1 cellular context compared by ENCODE assay signal in the genomic region with DNA sequence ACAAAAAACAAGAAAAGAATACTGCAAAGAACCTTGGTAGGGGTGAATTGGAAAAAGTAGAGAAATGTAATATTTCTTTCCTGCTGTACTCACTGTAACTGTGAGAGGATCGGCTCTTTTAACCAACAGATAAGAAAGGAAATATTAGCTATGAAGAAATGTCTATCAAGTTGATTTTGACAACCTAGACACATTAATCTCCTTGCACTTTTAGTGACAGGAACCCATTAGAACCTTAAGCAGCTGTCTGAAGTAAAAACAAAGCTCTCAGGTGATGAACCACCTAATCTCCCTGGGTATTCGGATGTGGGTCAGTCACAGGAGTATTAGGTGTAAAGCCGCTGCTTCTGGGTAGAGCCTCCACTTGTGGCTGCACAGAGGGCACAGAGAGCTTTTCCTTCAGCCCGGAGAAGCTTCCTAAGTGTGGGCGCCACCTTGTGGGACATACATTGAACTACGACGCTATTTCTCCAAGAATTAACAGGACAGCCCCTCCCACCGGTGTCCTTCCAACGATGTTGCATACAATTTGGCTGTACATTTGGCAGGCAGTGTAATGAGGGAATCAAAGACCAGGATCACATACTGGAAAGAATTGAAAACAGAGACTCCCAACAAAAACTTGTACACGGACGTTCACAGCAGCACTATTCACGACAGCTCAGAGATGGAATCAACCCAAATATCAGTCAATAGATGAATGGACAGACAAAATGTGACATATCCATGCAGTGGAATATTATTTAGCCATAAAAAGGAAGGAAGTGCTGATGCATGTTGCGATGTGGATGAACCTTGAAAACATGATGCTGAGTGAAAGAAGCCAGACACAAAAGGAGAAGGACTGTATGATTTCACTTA.
TF ChIP-seq lines count a peak whose summit lies in the region.

No MANE protein-coding gene starts in this region.

TF ChIP-seq in HepG2, 621 proteins besides CTCF, POLR2A, EP300 and RAD21 (continued from another document and continues in another):
- TF ChIP-seq, protein P1, sequence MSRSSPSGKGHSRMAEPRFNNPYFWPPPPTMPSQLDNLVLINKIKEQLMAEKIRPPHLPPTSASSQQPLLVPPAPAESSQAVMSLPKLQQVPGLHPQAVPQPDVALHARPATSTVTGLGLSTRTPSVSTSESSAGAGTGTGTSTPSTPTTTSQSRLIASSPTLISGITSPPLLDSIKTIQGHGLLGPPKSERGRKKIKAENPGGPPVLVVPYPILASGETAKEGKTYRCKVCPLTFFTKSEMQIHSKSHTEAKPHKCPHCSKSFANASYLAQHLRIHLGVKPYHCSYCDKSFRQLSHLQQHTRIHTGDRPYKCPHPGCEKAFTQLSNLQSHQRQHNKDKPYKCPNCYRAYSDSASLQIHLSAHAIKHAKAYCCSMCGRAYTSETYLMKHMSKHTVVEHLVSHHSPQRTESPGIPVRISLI (CRISPR knock-in tag; IDR thresholded peaks at IDR 0.05; ENCODE audit: borderline replicate concordance) = no peak
- TF ChIP-seq NR2F6 (IDR thresholded peaks at IDR 0.05) (no peak), NR2F6 (CRISPR knock-in tag; IDR thresholded peaks at IDR 0.05) (peak; percentile 44; the same call in 1 of the 2 replicates), JUN (CRISPR knock-in tag; IDR thresholded peaks at IDR 0.05) (no peak), MEIS2 (CRISPR knock-in tag; IDR thresholded peaks at IDR 0.05) (0 out of 2 replicates have a peak, but pooled peaks have one; percentile 0), HOXA5 (CRISPR knock-in tag; IDR thresholded peaks at IDR 0.05) (no peak), RFX3 (CRISPR knock-in tag; IDR thresholded peaks at IDR 0.05) (no peak), PHF8 (CRISPR knock-in tag; IDR thresholded peaks at IDR 0.05) (no peak), ZNF282 (IDR thresholded peaks at IDR 0.05; ENCODE audit: partially characterized antibody) (no peak), YEATS4 (CRISPR knock-in tag; IDR thresholded peaks at IDR 0.05; ENCODE audit: borderline replicate concordance) (no peak), HDAC2 (CRISPR knock-in tag; IDR thresholded peaks at IDR 0.05) (0 out of 2 replicates have a peak, but pooled peaks have one; percentile 20), NFKBIZ (CRISPR knock-in tag; IDR thresholded peaks at IDR 0.05) (no peak), ZNF878 (CRISPR knock-in tag; IDR thresholded peaks at IDR 0.05) (no peak), NRL (CRISPR knock-in tag; IDR thresholded peaks at IDR 0.05; ENCODE audit: borderline replicate concordance) (no peak), ZNF224 (CRISPR knock-in tag; IDR thresholded peaks at IDR 0.05) (no peak), ZC3H4 (CRISPR knock-in tag; IDR thresholded peaks at IDR 0.05; ENCODE audit: borderline replicate concordance) (no peak), ZNF883 (CRISPR knock-in tag; IDR thresholded peaks at IDR 0.05; ENCODE audit: not compliant biosample characterization) (no peak), RBAK (CRISPR knock-in tag; IDR thresholded peaks at IDR 0.05) (no peak), SALL1 (CRISPR knock-in tag; IDR thresholded peaks at IDR 0.05) (peak; percentile 41), ZNF563 (CRISPR knock-in tag; IDR thresholded peaks at IDR 0.05) (no peak), ZNF761 (CRISPR knock-in tag; conservative IDR thresholded peaks at IDR 0.05) (no peak), SETDB1 (CRISPR knock-in tag; IDR thresholded peaks at IDR 0.05; ENCODE audit: borderline replicate concordance) (no peak), KLF11 (CRISPR knock-in tag; IDR thresholded peaks at IDR 0.05) (no peak), PPARG (CRISPR knock-in tag; conservative IDR thresholded peaks at IDR 0.05) (0 out of 2 replicates have a peak, but pooled peaks have one; percentile 36)
- TF ChIP-seq, protein P2, sequence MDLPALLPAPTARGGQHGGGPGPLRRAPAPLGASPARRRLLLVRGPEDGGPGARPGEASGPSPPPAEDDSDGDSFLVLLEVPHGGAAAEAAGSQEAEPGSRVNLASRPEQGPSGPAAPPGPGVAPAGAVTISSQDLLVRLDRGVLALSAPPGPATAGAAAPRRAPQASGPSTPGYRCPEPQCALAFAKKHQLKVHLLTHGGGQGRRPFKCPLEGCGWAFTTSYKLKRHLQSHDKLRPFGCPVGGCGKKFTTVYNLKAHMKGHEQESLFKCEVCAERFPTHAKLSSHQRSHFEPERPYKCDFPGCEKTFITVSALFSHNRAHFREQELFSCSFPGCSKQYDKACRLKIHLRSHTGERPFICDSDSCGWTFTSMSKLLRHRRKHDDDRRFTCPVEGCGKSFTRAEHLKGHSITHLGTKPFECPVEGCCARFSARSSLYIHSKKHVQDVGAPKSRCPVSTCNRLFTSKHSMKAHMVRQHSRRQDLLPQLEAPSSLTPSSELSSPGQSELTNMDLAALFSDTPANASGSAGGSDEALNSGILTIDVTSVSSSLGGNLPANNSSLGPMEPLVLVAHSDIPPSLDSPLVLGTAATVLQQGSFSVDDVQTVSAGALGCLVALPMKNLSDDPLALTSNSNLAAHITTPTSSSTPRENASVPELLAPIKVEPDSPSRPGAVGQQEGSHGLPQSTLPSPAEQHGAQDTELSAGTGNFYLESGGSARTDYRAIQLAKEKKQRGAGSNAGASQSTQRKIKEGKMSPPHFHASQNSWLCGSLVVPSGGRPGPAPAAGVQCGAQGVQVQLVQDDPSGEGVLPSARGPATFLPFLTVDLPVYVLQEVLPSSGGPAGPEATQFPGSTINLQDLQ (CRISPR knock-in tag; IDR thresholded peaks at IDR 0.05) = no peak
- TF ChIP-seq, protein P3, sequence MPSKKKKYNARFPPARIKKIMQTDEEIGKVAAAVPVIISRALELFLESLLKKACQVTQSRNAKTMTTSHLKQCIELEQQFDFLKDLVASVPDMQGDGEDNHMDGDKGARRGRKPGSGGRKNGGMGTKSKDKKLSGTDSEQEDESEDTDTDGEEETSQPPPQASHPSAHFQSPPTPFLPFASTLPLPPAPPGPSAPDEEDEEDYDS (CRISPR knock-in tag; IDR thresholded peaks at IDR 0.05) = peak; percentile 30; the same call in 1 of the 2 replicates
- TF ChIP-seq, protein P4, sequence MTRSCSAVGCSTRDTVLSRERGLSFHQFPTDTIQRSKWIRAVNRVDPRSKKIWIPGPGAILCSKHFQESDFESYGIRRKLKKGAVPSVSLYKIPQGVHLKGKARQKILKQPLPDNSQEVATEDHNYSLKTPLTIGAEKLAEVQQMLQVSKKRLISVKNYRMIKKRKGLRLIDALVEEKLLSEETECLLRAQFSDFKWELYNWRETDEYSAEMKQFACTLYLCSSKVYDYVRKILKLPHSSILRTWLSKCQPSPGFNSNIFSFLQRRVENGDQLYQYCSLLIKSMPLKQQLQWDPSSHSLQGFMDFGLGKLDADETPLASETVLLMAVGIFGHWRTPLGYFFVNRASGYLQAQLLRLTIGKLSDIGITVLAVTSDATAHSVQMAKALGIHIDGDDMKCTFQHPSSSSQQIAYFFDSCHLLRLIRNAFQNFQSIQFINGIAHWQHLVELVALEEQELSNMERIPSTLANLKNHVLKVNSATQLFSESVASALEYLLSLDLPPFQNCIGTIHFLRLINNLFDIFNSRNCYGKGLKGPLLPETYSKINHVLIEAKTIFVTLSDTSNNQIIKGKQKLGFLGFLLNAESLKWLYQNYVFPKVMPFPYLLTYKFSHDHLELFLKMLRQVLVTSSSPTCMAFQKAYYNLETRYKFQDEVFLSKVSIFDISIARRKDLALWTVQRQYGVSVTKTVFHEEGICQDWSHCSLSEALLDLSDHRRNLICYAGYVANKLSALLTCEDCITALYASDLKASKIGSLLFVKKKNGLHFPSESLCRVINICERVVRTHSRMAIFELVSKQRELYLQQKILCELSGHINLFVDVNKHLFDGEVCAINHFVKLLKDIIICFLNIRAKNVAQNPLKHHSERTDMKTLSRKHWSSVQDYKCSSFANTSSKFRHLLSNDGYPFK (CRISPR knock-in tag; IDR thresholded peaks at IDR 0.05; ENCODE audit: borderline replicate concordance) = no peak
- TF ChIP-seq, protein P5, sequence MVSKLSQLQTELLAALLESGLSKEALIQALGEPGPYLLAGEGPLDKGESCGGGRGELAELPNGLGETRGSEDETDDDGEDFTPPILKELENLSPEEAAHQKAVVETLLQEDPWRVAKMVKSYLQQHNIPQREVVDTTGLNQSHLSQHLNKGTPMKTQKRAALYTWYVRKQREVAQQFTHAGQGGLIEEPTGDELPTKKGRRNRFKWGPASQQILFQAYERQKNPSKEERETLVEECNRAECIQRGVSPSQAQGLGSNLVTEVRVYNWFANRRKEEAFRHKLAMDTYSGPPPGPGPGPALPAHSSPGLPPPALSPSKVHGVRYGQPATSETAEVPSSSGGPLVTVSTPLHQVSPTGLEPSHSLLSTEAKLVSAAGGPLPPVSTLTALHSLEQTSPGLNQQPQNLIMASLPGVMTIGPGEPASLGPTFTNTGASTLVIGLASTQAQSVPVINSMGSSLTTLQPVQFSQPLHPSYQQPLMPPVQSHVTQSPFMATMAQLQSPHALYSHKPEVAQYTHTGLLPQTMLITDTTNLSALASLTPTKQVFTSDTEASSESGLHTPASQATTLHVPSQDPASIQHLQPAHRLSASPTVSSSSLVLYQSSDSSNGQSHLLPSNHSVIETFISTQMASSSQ (IDR thresholded peaks at IDR 0.05; ENCODE audit: low read depth) = no peak
- TF ChIP-seq, protein P5 (CRISPR knock-in tag; IDR thresholded peaks at IDR 0.05; ENCODE audit: borderline replicate concordance) = no peak
- TF ChIP-seq, protein P6, sequence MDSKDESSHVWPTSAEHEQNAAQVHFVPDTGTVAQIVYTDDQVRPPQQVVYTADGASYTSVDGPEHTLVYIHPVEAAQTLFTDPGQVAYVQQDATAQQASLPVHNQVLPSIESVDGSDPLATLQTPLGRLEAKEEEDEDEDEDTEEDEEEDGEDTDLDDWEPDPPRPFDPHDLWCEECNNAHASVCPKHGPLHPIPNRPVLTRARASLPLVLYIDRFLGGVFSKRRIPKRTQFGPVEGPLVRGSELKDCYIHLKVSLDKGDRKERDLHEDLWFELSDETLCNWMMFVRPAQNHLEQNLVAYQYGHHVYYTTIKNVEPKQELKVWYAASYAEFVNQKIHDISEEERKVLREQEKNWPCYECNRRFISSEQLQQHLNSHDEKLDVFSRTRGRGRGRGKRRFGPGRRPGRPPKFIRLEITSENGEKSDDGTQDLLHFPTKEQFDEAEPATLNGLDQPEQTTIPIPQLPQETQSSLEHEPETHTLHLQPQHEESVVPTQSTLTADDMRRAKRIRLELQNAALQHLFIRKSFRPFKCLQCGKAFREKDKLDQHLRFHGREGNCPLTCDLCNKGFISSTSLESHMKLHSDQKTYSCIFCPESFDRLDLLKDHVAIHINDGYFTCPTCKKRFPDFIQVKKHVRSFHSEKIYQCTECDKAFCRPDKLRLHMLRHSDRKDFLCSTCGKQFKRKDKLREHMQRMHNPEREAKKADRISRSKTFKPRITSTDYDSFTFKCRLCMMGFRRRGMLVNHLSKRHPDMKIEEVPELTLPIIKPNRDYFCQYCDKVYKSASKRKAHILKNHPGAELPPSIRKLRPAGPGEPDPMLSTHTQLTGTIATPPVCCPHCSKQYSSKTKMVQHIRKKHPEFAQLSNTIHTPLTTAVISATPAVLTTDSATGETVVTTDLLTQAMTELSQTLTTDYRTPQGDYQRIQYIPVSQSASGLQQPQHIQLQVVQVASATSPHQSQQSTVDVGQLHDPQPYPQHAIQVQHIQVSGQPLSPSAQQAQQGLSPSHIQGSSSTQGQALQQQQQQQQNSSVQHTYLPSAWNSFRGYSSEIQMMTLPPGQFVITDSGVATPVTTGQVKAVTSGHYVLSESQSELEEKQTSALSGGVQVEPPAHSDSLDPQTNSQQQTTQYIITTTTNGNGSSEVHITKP (CRISPR knock-in tag; IDR thresholded peaks at IDR 0.05; ENCODE audit: low read depth) = no peak; the same call in 1 of the 2 replicates
- TF ChIP-seq, protein P7, sequence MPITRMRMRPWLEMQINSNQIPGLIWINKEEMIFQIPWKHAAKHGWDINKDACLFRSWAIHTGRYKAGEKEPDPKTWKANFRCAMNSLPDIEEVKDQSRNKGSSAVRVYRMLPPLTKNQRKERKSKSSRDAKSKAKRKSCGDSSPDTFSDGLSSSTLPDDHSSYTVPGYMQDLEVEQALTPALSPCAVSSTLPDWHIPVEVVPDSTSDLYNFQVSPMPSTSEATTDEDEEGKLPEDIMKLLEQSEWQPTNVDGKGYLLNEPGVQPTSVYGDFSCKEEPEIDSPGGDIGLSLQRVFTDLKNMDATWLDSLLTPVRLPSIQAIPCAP (CRISPR knock-in tag; IDR thresholded peaks at IDR 0.05; ENCODE audit: low read depth) = no peak
- TF ChIP-seq, protein P8, sequence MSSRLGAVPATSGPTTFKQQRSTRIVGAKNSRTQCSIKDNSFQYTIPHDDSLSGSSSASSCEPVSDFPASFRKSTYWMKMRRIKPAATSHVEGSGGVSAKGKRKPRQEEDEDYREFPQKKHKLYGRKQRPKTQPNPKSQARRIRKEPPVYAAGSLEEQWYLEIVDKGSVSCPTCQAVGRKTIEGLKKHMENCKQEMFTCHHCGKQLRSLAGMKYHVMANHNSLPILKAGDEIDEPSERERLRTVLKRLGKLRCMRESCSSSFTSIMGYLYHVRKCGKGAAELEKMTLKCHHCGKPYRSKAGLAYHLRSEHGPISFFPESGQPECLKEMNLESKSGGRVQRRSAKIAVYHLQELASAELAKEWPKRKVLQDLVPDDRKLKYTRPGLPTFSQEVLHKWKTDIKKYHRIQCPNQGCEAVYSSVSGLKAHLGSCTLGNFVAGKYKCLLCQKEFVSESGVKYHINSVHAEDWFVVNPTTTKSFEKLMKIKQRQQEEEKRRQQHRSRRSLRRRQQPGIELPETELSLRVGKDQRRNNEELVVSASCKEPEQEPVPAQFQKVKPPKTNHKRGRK (CRISPR knock-in tag; IDR thresholded peaks at IDR 0.05) = no peak
- TF ChIP-seq, protein P9, sequence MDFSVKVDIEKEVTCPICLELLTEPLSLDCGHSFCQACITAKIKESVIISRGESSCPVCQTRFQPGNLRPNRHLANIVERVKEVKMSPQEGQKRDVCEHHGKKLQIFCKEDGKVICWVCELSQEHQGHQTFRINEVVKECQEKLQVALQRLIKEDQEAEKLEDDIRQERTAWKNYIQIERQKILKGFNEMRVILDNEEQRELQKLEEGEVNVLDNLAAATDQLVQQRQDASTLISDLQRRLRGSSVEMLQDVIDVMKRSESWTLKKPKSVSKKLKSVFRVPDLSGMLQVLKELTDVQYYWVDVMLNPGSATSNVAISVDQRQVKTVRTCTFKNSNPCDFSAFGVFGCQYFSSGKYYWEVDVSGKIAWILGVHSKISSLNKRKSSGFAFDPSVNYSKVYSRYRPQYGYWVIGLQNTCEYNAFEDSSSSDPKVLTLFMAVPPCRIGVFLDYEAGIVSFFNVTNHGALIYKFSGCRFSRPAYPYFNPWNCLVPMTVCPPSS (IDR thresholded peaks at IDR 0.05) = no peak
